In genomic region chr5:52277101-52277500, GRCh38 we compare ENCODE assay signal across 35 cellular contexts.
"Had no signal": no experiment of that assay in that cellular context is flagged by ENCODE, and none has a peak within 500 bp of the region (broad histone marks: within the 10 kb centered on the region; RNA-seq: fewer than 3 reads in every experiment).

No MANE protein-coding gene starts in this region.

- H3K27ac ChIP-seq: body of pancreas, brain microvascular endothelial cell, breast epithelium, VCaP had no signal

- H3K4me1 ChIP-seq: body of pancreas, breast epithelium had no signal

- H3K9me3 Mint-ChIP-seq: activated T-helper 2 cell treated with anti-CD3 and anti-CD28 coated beads, Interferon-gamma antibody, Interleukin-2, Interleukin-4, amounts not matched to agents 10 μg/mL and 5 μg/mL and 100 μg/mL, durations not matched to agents 14 hours and 24 hours and 36 hours had no signal

- H3K4me3 Mint-ChIP-seq: activated B cell treated with CpG ODN at 0.5 μM for 24 hours; activated CD4-positive, alpha-beta memory T cell treated with anti-CD3 and anti-CD28 coated beads, Interleukin-2, amount 10 ng/mL, durations not matched to agents 7 days and 5 days; activated CD4-positive, alpha-beta T cell treated with anti-CD3 and anti-CD28 coated beads, Interleukin-2, amount 10 ng/mL, durations not matched to agents 7 days and 5 days; activated CD8-positive, alpha-beta memory T cell treated with anti-CD3 and anti-CD28 coated beads, Interleukin-2, amount 10 ng/mL, durations not matched to agents 7 days and 5 days; activated CD8-positive, alpha-beta T cell treated with anti-CD3 and anti-CD28 coated beads, Interleukin-2, amount 10 ng/mL, durations not matched to agents 7 days and 5 days; activated naive CD4-positive, alpha-beta T cell treated with anti-CD3 and anti-CD28 coated beads, Interleukin-2, amount 10 ng/mL, durations not matched to agents 7 days and 5 days; activated naive CD4-positive, alpha-beta T cell treated with anti-CD3 and anti-CD28 coated beads, Interleukin-2, amount 50 U/mL, for 24 hours; activated naive CD8-positive, alpha-beta T cell; activated naive CD8-positive, alpha-beta T cell treated with anti-CD3 and anti-CD28 coated beads, Interleukin-2, amount 10 ng/mL, durations not matched to agents 7 days and 5 days; activated naive CD8-positive, alpha-beta T cell treated with anti-CD3 and anti-CD28 coated beads, Interleukin-2, amount 50 U/mL, for 24 hours; activated T-cell treated with anti-CD3 and anti-CD28 coated beads, Interleukin-2, amount 50 U/mL, for 24 hours; T-helper 1 cell treated with Interleukin-12 subunit alpha and Interleukin-12 subunit beta and Interleukin-4 antibody, amounts not matched to agents 30 μg/mL and 1 μg/mL, for 36 hours; T-helper 2 cell treated with Interferon-gamma antibody and Interleukin-4, amounts not matched to agents 5 μg/mL and 100 μg/mL, for 36 hours had no signal

- H3K27me3 ChIP-seq: body of pancreas, brain microvascular endothelial cell, breast epithelium had no signal

- H3K4me3 ChIP-seq: body of pancreas, breast epithelium had no signal

- DNase-seq: activated B cell treated with CpG ODN at 0.5 μM for 24 hours; activated CD4-positive, alpha-beta memory T cell treated with anti-CD3 and anti-CD28 coated beads, Interleukin-2, amount 10 ng/mL, durations not matched to agents 7 days and 5 days; activated CD4-positive, alpha-beta T cell treated with anti-CD3 and anti-CD28 coated beads for 48 hours; activated CD4-positive, alpha-beta T cell treated with anti-CD3 and anti-CD28 coated beads, Interleukin-2, amount 10 ng/mL, durations not matched to agents 7 days and 5 days; activated CD4-positive, alpha-beta T cell treated with anti-CD3 and anti-CD28 coated beads, Interleukin-2, amount 50 U/mL, for 48 hours; activated CD4-positive, CD25-positive, alpha-beta regulatory T cell treated with anti-CD3 and anti-CD28 coated beads, Interleukin-2, amount 50 U/mL, for 72 hours; activated CD8-positive, alpha-beta memory T cell treated with anti-CD3 and anti-CD28 coated beads for 24 hours; activated CD8-positive, alpha-beta memory T cell treated with anti-CD3 and anti-CD28 coated beads, Interleukin-2, amount 10 ng/mL, durations not matched to agents 7 days and 5 days; activated CD8-positive, alpha-beta memory T cell treated with anti-CD3 and anti-CD28 coated beads, Interleukin-2, amount 50 U/mL, for 48 hours; activated CD8-positive, alpha-beta T cell treated with anti-CD3 and anti-CD28 coated beads, Interleukin-2, amount 10 ng/mL, durations not matched to agents 7 days and 5 days; activated effector memory CD4-positive, alpha-beta T cell treated with Interleukin-2 at 50 U/mL for 16 hours; activated gamma-delta T cell; activated naive CD4-positive, alpha-beta T cell treated with anti-CD3 and anti-CD28 coated beads, Interleukin-2, amount 10 ng/mL, durations not matched to agents 7 days and 5 days; activated naive CD4-positive, alpha-beta T cell treated with Interleukin-2 at 50 U/mL for 16 hours; activated naive CD8-positive, alpha-beta T cell treated with anti-CD3 and anti-CD28 coated beads, Interleukin-2, amount 10 ng/mL, durations not matched to agents 7 days and 5 days; activated naive CD8-positive, alpha-beta T cell treated with anti-CD3 and anti-CD28 coated beads, Interleukin-2, amount 50 U/mL, for 24 hours; activated T-cell treated with anti-CD3 and anti-CD28 coated beads, Interleukin-2, amount 50 U/mL, for 24 hours; activated T-cell treated with anti-CD3 and anti-CD28 coated beads, Interleukin-2, amount 50 U/mL, for 48 hours; amygdala; aorta; body of pancreas; brain microvascular endothelial cell; central memory CD4-positive, alpha-beta T cell; T-helper 1 cell; T-helper 2 cell; T-helper 9 cell had no signal

- FAIRE-seq: astrocyte, TTC549 had no signal

- H3K36me3 ChIP-seq: brain microvascular endothelial cell had no signal

- H3K36me3 Mint-ChIP-seq: activated CD8-positive, alpha-beta memory T cell treated with anti-CD3 and anti-CD28 coated beads, Interleukin-2, amount 10 ng/mL, durations not matched to agents 7 days and 5 days; activated naive CD4-positive, alpha-beta T cell treated with anti-CD3 and anti-CD28 coated beads, Interleukin-2, amount 10 ng/mL, durations not matched to agents 7 days and 5 days; activated naive CD4-positive, alpha-beta T cell treated with anti-CD3 and anti-CD28 coated beads, Interleukin-2, amount 50 U/mL, for 24 hours; activated naive CD8-positive, alpha-beta T cell; activated naive CD8-positive, alpha-beta T cell treated with anti-CD3 and anti-CD28 coated beads, Interleukin-2, amount 10 ng/mL, durations not matched to agents 7 days and 5 days had no signal

- H3K4me1 Mint-ChIP-seq: activated B cell treated with CpG ODN at 0.5 μM for 24 hours; activated CD4-positive, alpha-beta memory T cell treated with anti-CD3 and anti-CD28 coated beads, Interleukin-2, amount 10 ng/mL, durations not matched to agents 7 days and 5 days; activated CD4-positive, alpha-beta T cell treated with anti-CD3 and anti-CD28 coated beads, Interleukin-2, amount 10 ng/mL, durations not matched to agents 7 days and 5 days; activated CD8-positive, alpha-beta memory T cell treated with anti-CD3 and anti-CD28 coated beads, Interleukin-2, amount 10 ng/mL, durations not matched to agents 7 days and 5 days; activated naive CD4-positive, alpha-beta T cell treated with anti-CD3 and anti-CD28 coated beads, Interleukin-2, amount 10 ng/mL, durations not matched to agents 7 days and 5 days; activated naive CD4-positive, alpha-beta T cell treated with anti-CD3 and anti-CD28 coated beads, Interleukin-2, amount 50 U/mL, for 24 hours; activated naive CD8-positive, alpha-beta T cell treated with anti-CD3 and anti-CD28 coated beads, Interleukin-2, amount 10 ng/mL, durations not matched to agents 7 days and 5 days; activated naive CD8-positive, alpha-beta T cell treated with anti-CD3 and anti-CD28 coated beads, Interleukin-2, amount 50 U/mL, for 24 hours had no signal

- H3K27me3 Mint-ChIP-seq: activated B cell treated with CpG ODN at 0.5 μM for 24 hours; activated CD4-positive, alpha-beta memory T cell treated with anti-CD3 and anti-CD28 coated beads, Interleukin-2, amount 10 ng/mL, durations not matched to agents 7 days and 5 days; activated CD4-positive, alpha-beta T cell treated with anti-CD3 and anti-CD28 coated beads, Interleukin-2, amount 10 ng/mL, durations not matched to agents 7 days and 5 days; activated CD8-positive, alpha-beta memory T cell treated with anti-CD3 and anti-CD28 coated beads, Interleukin-2, amount 10 ng/mL, durations not matched to agents 7 days and 5 days; activated naive CD4-positive, alpha-beta T cell treated with anti-CD3 and anti-CD28 coated beads, Interleukin-2, amount 10 ng/mL, durations not matched to agents 7 days and 5 days; activated naive CD4-positive, alpha-beta T cell treated with anti-CD3 and anti-CD28 coated beads, Interleukin-2, amount 50 U/mL, for 24 hours; activated naive CD8-positive, alpha-beta T cell; activated naive CD8-positive, alpha-beta T cell treated with anti-CD3 and anti-CD28 coated beads, Interleukin-2, amount 10 ng/mL, durations not matched to agents 7 days and 5 days; activated naive CD8-positive, alpha-beta T cell treated with anti-CD3 and anti-CD28 coated beads, Interleukin-2, amount 50 U/mL, for 24 hours; activated T-cell treated with anti-CD3 and anti-CD28 coated beads, Interleukin-2, amount 50 U/mL, for 24 hours had no signal

- H3K9me3 ChIP-seq: body of pancreas had no signal

- H3K27ac Mint-ChIP-seq: activated B cell treated with CpG ODN at 0.5 μM for 24 hours; activated CD4-positive, alpha-beta memory T cell treated with anti-CD3 and anti-CD28 coated beads, Interleukin-2, amount 10 ng/mL, durations not matched to agents 7 days and 5 days; activated CD4-positive, alpha-beta T cell treated with anti-CD3 and anti-CD28 coated beads, Interleukin-2, amount 10 ng/mL, durations not matched to agents 7 days and 5 days; activated CD8-positive, alpha-beta memory T cell treated with anti-CD3 and anti-CD28 coated beads, Interleukin-2, amount 10 ng/mL, durations not matched to agents 7 days and 5 days; activated CD8-positive, alpha-beta T cell treated with anti-CD3 and anti-CD28 coated beads, Interleukin-2, amount 10 ng/mL, durations not matched to agents 7 days and 5 days; activated naive CD4-positive, alpha-beta T cell treated with anti-CD3 and anti-CD28 coated beads, Interleukin-2, amount 10 ng/mL, durations not matched to agents 7 days and 5 days; activated naive CD4-positive, alpha-beta T cell treated with anti-CD3 and anti-CD28 coated beads, Interleukin-2, amount 50 U/mL, for 24 hours; activated naive CD8-positive, alpha-beta T cell; activated naive CD8-positive, alpha-beta T cell treated with anti-CD3 and anti-CD28 coated beads, Interleukin-2, amount 10 ng/mL, durations not matched to agents 7 days and 5 days; activated naive CD8-positive, alpha-beta T cell treated with anti-CD3 and anti-CD28 coated beads, Interleukin-2, amount 50 U/mL, for 24 hours; activated T-cell treated with anti-CD3 and anti-CD28 coated beads, Interleukin-2, amount 50 U/mL, for 24 hours; activated T-helper 2 cell treated with anti-CD3 and anti-CD28 coated beads, Interferon-gamma antibody, Interleukin-2, Interleukin-4, amounts not matched to agents 10 μg/mL and 5 μg/mL and 100 μg/mL, durations not matched to agents 14 hours and 24 hours and 36 hours; T-helper 1 cell treated with Interleukin-12 subunit alpha and Interleukin-12 subunit beta and Interleukin-4 antibody, amounts not matched to agents 30 μg/mL and 1 μg/mL, for 36 hours; T-helper 2 cell treated with Interferon-gamma antibody and Interleukin-4, amounts not matched to agents 5 μg/mL and 100 μg/mL, for 36 hours had no signal
